ENCODE assay signal across 12 cellular contexts in genomic region chr6:56459030-56459805, GRCh38.
DNase-seq lines count a peak whose midpoint lies in the region; ATAC-seq and TF ChIP-seq lines count a peak whose summit lies in the region.
"Had no signal": no experiment of that assay in that cellular context is flagged by ENCODE, and none has a peak within 500 bp of the region (broad histone marks: within the 10 kb centered on the region; RNA-seq: fewer than 3 reads in every experiment).

No MANE protein-coding gene starts in this region.

- H3K9me3 ChIP-seq in SK-N-SH = no peaks in the 10 kb centered on the region
- no peaks in the 10 kb centered on the region for H3K9me3 ChIP-seq in thymus (ENCODE audit: control insufficient read depth)
- H3K9me3 ChIP-seq: BLaER1 treated with 17β-estradiol and CSF1 and Interleukin-3, amounts not matched to agents 10 nM and 100 nM had no signal

- TF ChIP-seq CTCF in SK-N-SH (IDR thresholded peaks at IDR 0.05) (no peak), foreskin fibroblast (IDR thresholded peaks at IDR 0.05; ENCODE audit: low read depth, low read length) (no peak)

- no peak; a peak in 1 of 4 replicates for TF ChIP-seq EP300 in SK-N-SH (IDR thresholded peaks at IDR 0.05; ENCODE audit: borderline replicate concordance in 1 of 2, low read depth in 1 of 2, low read length in 1 of 2)

- WGBS in SK-N-SH (ENCODE audit: low lambda C conversion rate) = 73% methylated on average over 11 of the region's 13 CpGs
- 97% methylated on average over 13 of the region's 13 CpGs for WGBS in thymus

- H3K9me2 ChIP-seq in SK-N-SH = no peaks in the 10 kb centered on the region

- H3K27me3 ChIP-seq in SK-N-SH (ENCODE audit: insufficient read depth) = no peaks in the 10 kb centered on the region
- H3K27me3 ChIP-seq in thymus (ENCODE audit: control insufficient read depth, insufficient read depth) = no peaks in the 10 kb centered on the region
- H3K27me3 ChIP-seq: BLaER1 treated with 17β-estradiol and CSF1 and Interleukin-3, amounts not matched to agents 10 nM and 100 nM had no signal

- no peak for TF ChIP-seq RAD21 in SK-N-SH (IDR thresholded peaks at IDR 0.05; ENCODE audit: low read length)

- H4K20me1 ChIP-seq in SK-N-SH (ENCODE audit: insufficient read depth) = no peaks in the 10 kb centered on the region
- H4K20me1 ChIP-seq: BLaER1 treated with 17β-estradiol and CSF1 and Interleukin-3, amounts not matched to agents 10 nM and 100 nM had no signal

- no peak overlapping the region for H3K4me2 ChIP-seq in SK-N-SH
- H3K4me2 ChIP-seq: BLaER1 treated with 17β-estradiol and CSF1 and Interleukin-3, amounts not matched to agents 10 nM and 100 nM had no signal

- no peak overlapping the region for H3K9ac ChIP-seq in SK-N-SH
- H3K9ac ChIP-seq: BLaER1 treated with 17β-estradiol and CSF1 and Interleukin-3, amounts not matched to agents 10 nM and 100 nM had no signal

- POLR2A ChIA-PET in SK-N-SH (lab: Yijun Ruan, JAX) = no interaction called here

- H3K27ac ChIP-seq in SK-N-SH (ENCODE audit: low read depth in 2 of 2, low read length in 1 of 2) (peak overlapping the region; percentile 34 to 62), thymus (ENCODE audit: low read depth) (peak overlapping the region; percentile 34)
- H3K27ac ChIP-seq: BLaER1 treated with 17β-estradiol and CSF1 and Interleukin-3, amounts not matched to agents 10 nM and 100 nM had no signal

- no peak overlapping the region for H2AFZ ChIP-seq in SK-N-SH (ENCODE audit: low read depth)

- CTCF ChIA-PET in SK-N-SH (lab: Yijun Ruan, JAX) = interaction anchor here (0.9 to 1.1 kb wide), 2 partner anchors 111 to 137 kb away, joined by 3 read pairs; no protein-coding TSS in a partner anchor

- intact Hi-C loops in left cardiac atrium (cut with DNase I) = loop anchor here in 1 of 2 donors (10.0 kb wide), 1 partner anchor 84 kb away; no protein-coding TSS in a partner anchor

- no peaks in the 10 kb centered on the region for H3K79me2 ChIP-seq in SK-N-SH (ENCODE audit: insufficient read depth)

- ATAC-seq in left cardiac atrium (no peak), GM21529 (IDR thresholded peaks at IDR 0.05; ENCODE audit: unreplicated experiment) (no peak)

- peaks cover 85 to 97% of the 10 kb centered on the region in 2 experiments for H3K36me3 ChIP-seq in SK-N-SH (replicated peaks in 1 of 2; ENCODE audit: control insufficient read depth in 1 of 2, insufficient read depth in 2 of 2, low read length in 1 of 2)
- H3K36me3 ChIP-seq in thymus (ENCODE audit: control insufficient read depth, insufficient read depth) = no peaks in the 10 kb centered on the region

- H3K4me3 ChIP-seq in SK-N-SH (ENCODE audit: low read depth in 2 of 2, low read length in 1 of 2) (no peak overlapping the region), foreskin fibroblast (ENCODE audit: low read depth in 1 of 2, low read length in 2 of 2) (no peak overlapping the region), thymus (ENCODE audit: low read length) (no peak overlapping the region)
- H3K4me3 ChIP-seq: BLaER1 treated with 17β-estradiol and CSF1 and Interleukin-3, amounts not matched to agents 10 nM and 100 nM had no signal

- no peaks in the 10 kb centered on the region for H3K4me1 ChIP-seq in SK-N-SH (ENCODE audit: control insufficient read depth in 1 of 2, insufficient read depth in 2 of 2, low read depth in 1 of 2, low read length in 1 of 2)
- H3K4me1 ChIP-seq in thymus (ENCODE audit: control insufficient read depth, insufficient read depth, low read length) = no peaks in the 10 kb centered on the region
- H3K4me1 ChIP-seq: BLaER1 treated with 17β-estradiol and CSF1 and Interleukin-3, amounts not matched to agents 10 nM and 100 nM had no signal

- DNase-seq in GM03348 (ENCODE audit: low spot score) (peak; percentile 21), SK-N-SH (no peak), foreskin fibroblast (peak; percentile 23 to 55), left cardiac atrium (no peak), T-helper 2 cell (no peak)
- DNase-seq: ACHN, Calu3, DMS 273 treated with DMSO at 0.1 percent for 48 hours, DMS79 had no signal

- H3F3A ChIP-seq in SK-N-SH (replicated peaks; ENCODE audit: insufficient read depth) = peaks cover 35% of the 10 kb centered on the region

TF ChIP-seq in SK-N-SH, 30 proteins besides CTCF, POLR2A, EP300 and RAD21:
- TF ChIP-seq TCF12 (IDR thresholded peaks at IDR 0.05) (peak; percentile 82), MXI1 (IDR thresholded peaks at IDR 0.05; ENCODE audit: low read depth, low read length) (no peak), ELF1 (IDR thresholded peaks at IDR 0.05) (peak; percentile 43; the same call in 1 of the 2 replicates), POLR2AphosphoS5 (IDR thresholded peaks at IDR 0.05; ENCODE audit: low read depth, low read length) (no peak), FOXJ3 (CRISPR knock-in tag; IDR thresholded peaks at IDR 0.05) (no peak), NRF1 (IDR thresholded peaks at IDR 0.05; ENCODE audit: low read depth, low read length) (no peak), TEAD4 (IDR thresholded peaks at IDR 0.05; ENCODE audit: borderline replicate concordance, insufficient read depth) (no peak), PBX3 (IDR thresholded peaks at IDR 0.05) (peak; percentile 55), SMC3 (IDR thresholded peaks at IDR 0.05; ENCODE audit: low read depth, low read length) (no peak), IRF3 (IDR thresholded peaks at IDR 0.05; ENCODE audit: low read depth, low read length) (no peak), SIN3A (IDR thresholded peaks at IDR 0.05; ENCODE audit: borderline replicate concordance, low read depth, low read length) (no peak)
TF ChIP-seq in SK-N-SH: peak in this region for 3.

Comparison
In these comparisons a context has a peak if more than half of its experiments do, and no peak if none do; other contexts are left out.
1. DNase-seq: peak in GM03348 (single experiment) and foreskin fibroblast (2 of 2); none in SK-N-SH (single experiment), left cardiac atrium (single experiment) and T-helper 2 cell (0 of 5).